In the genomic region with DNA sequence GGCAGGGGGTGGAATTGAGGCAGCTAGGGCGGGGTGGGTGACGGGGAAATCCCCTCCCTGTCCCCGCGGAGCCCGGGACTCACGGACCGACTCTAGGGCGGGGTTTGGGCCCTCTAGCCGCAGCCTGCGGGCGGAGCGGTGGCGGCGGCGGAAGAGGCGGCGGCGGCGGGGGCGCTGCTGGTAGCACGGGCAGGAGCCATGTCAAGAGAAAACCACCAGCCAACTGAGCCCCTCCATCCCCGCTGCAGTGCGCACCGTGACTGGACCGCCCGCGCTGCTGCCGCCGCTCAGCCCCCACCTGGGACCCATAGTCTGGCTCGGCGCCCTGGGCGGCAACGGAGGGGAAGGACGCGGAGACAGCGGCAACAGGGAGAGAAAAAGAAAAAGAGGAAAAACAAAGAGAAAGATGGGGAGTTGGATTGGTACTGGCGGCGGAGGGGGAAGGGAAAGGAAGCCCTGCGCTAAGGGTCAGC, we compare ENCODE assay signal across 1 cellular context.
TF ChIP-seq lines count a peak whose summit lies in the region.

No MANE protein-coding gene starts in this region.

TF ChIP-seq in K562, 482 proteins besides CTCF, POLR2A, EP300 and RAD21 (continued from another document and continues in another):
- TF ChIP-seq CUX1 (CRISPR knock-in tag; IDR thresholded peaks at IDR 0.05) (no peak), GATAD2B (IDR thresholded peaks at IDR 0.05; ENCODE audit: borderline replicate concordance) (no peak), STAT5A (IDR thresholded peaks at IDR 0.05; ENCODE audit: borderline replicate concordance, low read length) (peak; percentile 24; the same call in 1 of the 2 replicates), PHF20 (IDR thresholded peaks at IDR 0.05; ENCODE audit: partially characterized antibody) (no peak), PTRF (tag; IDR thresholded peaks at IDR 0.05) (no peak), SRSF7 (optimal IDR thresholded peaks at IDR 0.05; ENCODE audit: low read depth, low read length) (no peak), CXXC5 (CRISPR knock-in tag; IDR thresholded peaks at IDR 0.05) (no peak), ZNF134 (CRISPR knock-in tag; conservative IDR thresholded peaks at IDR 0.05) (no peak), MAX (CRISPR knock-in tag; IDR thresholded peaks at IDR 0.05) (no peak), SMC3 (conservative IDR thresholded peaks at IDR 0.05; ENCODE audit: insufficient read depth, low read depth, low read length) (no peak), SMAD2 (IDR thresholded peaks at IDR 0.05; ENCODE audit: low read depth, low read length) (no peak), ZNF197 (CRISPR knock-in tag; IDR thresholded peaks at IDR 0.05; ENCODE audit: low read depth) (no peak), FUS (optimal IDR thresholded peaks at IDR 0.05; ENCODE audit: low read depth, low read length) (peak; percentile 63), ZNF76 (CRISPR knock-in tag; IDR thresholded peaks at IDR 0.05; ENCODE audit: borderline replicate concordance) (no peak), TAL1 (IDR thresholded peaks at IDR 0.05) (no peak), SREBF2 (CRISPR knock-in tag; IDR thresholded peaks at IDR 0.05) (no peak), CREB3 (tag; conservative IDR thresholded peaks at IDR 0.05; ENCODE audit: low read depth) (no peak), FOXK2 (conservative IDR thresholded peaks at IDR 0.05 in 1 of 2, IDR thresholded peaks at IDR 0.05 in 1 of 2; ENCODE audit: low read depth in 2 of 2) (no peak), ELF4 (CRISPR knock-in tag; IDR thresholded peaks at IDR 0.05) (no peak), YBX1 (IDR thresholded peaks at IDR 0.05) (no peak), RUNX1 (IDR thresholded peaks at IDR 0.05; ENCODE audit: low read depth) (no peak), NCOA1 (IDR thresholded peaks at IDR 0.05; ENCODE audit: low read depth) (no peak), SRF (CRISPR knock-in tag; IDR thresholded peaks at IDR 0.05) (no peak), MEF2A (IDR thresholded peaks at IDR 0.05; ENCODE audit: control insufficient read depth, low read depth, low read length) (no peak), NFE2L1 (tag; IDR thresholded peaks at IDR 0.05; ENCODE audit: borderline replicate concordance, low read depth) (no peak), GATA2 (CRISPR knock-in tag; IDR thresholded peaks at IDR 0.05) (no peak), NFIC (IDR thresholded peaks at IDR 0.05) (0 out of 2 replicates have a peak, but pooled peaks have one; percentile 31), HDGF (IDR thresholded peaks at IDR 0.05) (no peak), CHCHD3 (CRISPR knock-in tag; IDR thresholded peaks at IDR 0.05) (no peak), HOXB6 (CRISPR knock-in tag; IDR thresholded peaks at IDR 0.05; ENCODE audit: borderline replicate concordance) (no peak), KAT8 (IDR thresholded peaks at IDR 0.05; ENCODE audit: low read depth) (no peak), ZNF507 (tag; conservative IDR thresholded peaks at IDR 0.05) (no peak), ZNF512 (tag; IDR thresholded peaks at IDR 0.05) (peak; percentile 43; the same call in 1 of the 2 replicates), RBM22 (IDR thresholded peaks at IDR 0.05; ENCODE audit: low read depth, low read length, poor library complexity, severe bottlenecking) (peak; percentile 99), ASH1L (IDR thresholded peaks at IDR 0.05; ENCODE audit: borderline replicate concordance, low read depth, partially characterized antibody) (no peak)
- TF ChIP-seq, protein P1, sequence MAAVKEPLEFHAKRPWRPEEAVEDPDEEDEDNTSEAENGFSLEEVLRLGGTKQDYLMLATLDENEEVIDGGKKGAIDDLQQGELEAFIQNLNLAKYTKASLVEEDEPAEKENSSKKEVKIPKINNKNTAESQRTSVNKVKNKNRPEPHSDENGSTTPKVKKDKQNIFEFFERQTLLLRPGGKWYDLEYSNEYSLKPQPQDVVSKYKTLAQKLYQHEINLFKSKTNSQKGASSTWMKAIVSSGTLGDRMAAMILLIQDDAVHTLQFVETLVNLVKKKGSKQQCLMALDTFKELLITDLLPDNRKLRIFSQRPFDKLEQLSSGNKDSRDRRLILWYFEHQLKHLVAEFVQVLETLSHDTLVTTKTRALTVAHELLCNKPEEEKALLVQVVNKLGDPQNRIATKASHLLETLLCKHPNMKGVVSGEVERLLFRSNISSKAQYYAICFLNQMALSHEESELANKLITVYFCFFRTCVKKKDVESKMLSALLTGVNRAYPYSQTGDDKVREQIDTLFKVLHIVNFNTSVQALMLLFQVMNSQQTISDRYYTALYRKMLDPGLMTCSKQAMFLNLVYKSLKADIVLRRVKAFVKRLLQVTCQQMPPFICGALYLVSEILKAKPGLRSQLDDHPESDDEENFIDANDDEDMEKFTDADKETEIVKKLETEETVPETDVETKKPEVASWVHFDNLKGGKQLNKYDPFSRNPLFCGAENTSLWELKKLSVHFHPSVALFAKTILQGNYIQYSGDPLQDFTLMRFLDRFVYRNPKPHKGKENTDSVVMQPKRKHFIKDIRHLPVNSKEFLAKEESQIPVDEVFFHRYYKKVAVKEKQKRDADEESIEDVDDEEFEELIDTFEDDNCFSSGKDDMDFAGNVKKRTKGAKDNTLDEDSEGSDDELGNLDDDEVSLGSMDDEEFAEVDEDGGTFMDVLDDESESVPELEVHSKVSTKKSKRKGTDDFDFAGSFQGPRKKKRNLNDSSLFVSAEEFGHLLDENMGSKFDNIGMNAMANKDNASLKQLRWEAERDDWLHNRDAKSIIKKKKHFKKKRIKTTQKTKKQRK (IDR thresholded peaks at IDR 0.05; ENCODE audit: borderline replicate concordance, low read depth, low read length), result no peak
- TF ChIP-seq, protein P2, sequence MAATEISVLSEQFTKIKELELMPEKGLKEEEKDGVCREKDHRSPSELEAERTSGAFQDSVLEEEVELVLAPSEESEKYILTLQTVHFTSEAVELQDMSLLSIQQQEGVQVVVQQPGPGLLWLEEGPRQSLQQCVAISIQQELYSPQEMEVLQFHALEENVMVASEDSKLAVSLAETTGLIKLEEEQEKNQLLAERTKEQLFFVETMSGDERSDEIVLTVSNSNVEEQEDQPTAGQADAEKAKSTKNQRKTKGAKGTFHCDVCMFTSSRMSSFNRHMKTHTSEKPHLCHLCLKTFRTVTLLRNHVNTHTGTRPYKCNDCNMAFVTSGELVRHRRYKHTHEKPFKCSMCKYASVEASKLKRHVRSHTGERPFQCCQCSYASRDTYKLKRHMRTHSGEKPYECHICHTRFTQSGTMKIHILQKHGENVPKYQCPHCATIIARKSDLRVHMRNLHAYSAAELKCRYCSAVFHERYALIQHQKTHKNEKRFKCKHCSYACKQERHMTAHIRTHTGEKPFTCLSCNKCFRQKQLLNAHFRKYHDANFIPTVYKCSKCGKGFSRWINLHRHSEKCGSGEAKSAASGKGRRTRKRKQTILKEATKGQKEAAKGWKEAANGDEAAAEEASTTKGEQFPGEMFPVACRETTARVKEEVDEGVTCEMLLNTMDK (IDR thresholded peaks at IDR 0.05; ENCODE audit: borderline replicate concordance, insufficient read depth, low read depth, low read length, poor library complexity, severe bottlenecking), result peak; percentile 34
- TF ChIP-seq, protein P3, sequence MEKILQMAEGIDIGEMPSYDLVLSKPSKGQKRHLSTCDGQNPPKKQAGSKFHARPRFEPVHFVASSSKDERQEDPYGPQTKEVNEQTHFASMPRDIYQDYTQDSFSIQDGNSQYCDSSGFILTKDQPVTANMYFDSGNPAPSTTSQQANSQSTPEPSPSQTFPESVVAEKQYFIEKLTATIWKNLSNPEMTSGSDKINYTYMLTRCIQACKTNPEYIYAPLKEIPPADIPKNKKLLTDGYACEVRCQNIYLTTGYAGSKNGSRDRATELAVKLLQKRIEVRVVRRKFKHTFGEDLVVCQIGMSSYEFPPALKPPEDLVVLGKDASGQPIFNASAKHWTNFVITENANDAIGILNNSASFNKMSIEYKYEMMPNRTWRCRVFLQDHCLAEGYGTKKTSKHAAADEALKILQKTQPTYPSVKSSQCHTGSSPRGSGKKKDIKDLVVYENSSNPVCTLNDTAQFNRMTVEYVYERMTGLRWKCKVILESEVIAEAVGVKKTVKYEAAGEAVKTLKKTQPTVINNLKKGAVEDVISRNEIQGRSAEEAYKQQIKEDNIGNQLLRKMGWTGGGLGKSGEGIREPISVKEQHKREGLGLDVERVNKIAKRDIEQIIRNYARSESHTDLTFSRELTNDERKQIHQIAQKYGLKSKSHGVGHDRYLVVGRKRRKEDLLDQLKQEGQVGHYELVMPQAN (IDR thresholded peaks at IDR 0.05; ENCODE audit: borderline replicate concordance), result peak; percentile 72; the same call in 1 of the 2 replicates
- TF ChIP-seq, protein P4, sequence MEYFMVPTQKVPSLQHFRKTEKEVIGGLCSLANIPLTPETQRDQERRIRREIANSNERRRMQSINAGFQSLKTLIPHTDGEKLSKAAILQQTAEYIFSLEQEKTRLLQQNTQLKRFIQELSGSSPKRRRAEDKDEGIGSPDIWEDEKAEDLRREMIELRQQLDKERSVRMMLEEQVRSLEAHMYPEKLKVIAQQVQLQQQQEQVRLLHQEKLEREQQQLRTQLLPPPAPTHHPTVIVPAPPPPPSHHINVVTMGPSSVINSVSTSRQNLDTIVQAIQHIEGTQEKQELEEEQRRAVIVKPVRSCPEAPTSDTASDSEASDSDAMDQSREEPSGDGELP (CRISPR knock-in tag; IDR thresholded peaks at IDR 0.05; ENCODE audit: borderline replicate concordance), result peak; percentile 58
